14 cellular contexts compared by ENCODE assay signal in the genomic region with DNA sequence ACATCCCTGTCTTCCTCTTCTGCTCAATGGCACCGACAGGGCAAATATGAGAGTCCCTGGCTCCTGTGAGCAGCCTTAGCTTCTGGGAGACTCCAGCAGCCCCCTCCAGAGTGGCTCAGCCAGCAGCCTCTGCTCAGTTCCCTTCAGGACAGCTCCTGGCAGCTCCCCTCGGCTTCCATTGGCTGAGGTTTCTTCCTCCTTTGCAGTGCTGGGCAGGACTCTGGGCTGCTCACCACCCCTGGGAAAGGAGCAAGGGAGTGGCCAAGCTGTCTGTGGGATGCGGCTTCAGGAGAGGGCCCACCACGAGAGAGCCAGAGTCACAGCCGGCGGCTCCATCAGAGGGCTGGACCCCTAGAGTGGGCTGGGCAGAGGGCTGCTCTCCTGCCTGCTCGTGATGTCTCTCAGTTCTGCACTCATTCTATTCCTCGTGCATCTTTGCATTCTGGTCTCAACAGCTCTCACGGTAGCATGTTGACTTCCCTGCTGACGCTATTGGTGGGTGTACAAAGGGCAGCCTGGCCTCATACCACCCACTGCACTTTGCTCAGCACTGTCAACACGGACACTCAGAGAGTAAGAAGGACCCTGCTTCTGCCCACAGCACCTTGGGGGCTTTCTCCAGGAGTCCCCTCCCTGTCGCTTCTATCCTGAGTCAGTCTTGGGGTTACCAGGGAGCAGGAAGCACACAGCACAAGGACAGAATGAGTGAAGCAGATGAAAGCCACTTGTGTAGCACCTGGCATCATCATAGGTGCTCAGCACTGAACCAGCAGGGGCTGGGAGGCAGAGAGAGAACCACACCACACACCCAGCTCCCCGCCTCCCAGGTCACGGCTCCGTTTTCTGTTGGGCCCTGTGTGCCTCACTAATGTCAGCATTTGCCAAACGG.
A peak's percentile ranks its signal among the peaks of the same experiment; 100 is the strongest.
DNase-seq lines count a peak whose midpoint lies in the region; ATAC-seq and TF ChIP-seq lines count a peak whose summit lies in the region.
"Had no signal": no experiment of that assay in that cellular context is flagged by ENCODE, and none has a peak within 500 bp of the region (broad histone marks: within the 10 kb centered on the region; RNA-seq: fewer than 3 reads in every experiment).

No MANE protein-coding gene starts in this region.

- H3K4me1 ChIP-seq in H9 (ENCODE audit: insufficient read depth, low read length) (no peaks in the 10 kb centered on the region; the same call in 1 of the 2 replicates), colonic mucosa (no peaks in the 10 kb centered on the region)

- H3K4me3 Mint-ChIP-seq in H9 = no peak overlapping the region
- H3K4me3 Mint-ChIP-seq: activated naive CD8-positive, alpha-beta T cell treated with anti-CD3 and anti-CD28 coated beads, Interleukin-2, amount 10 ng/mL, durations not matched to agents 7 days and 5 days; T-helper 17 cell had no signal

- no peak overlapping the region; the same call in 1 of the 2 replicates for H3K14ac ChIP-seq in H9 (ENCODE audit: insufficient read depth, low read length)

- H4K8ac ChIP-seq in H9 (replicated peaks; ENCODE audit: insufficient read length, low read depth, low read length) = no peak overlapping the region

- H3K27ac ChIP-seq in H9 (ENCODE audit: insufficient read length, low read depth, low read length) (no peak overlapping the region), coronary artery (peak overlapping the region; percentile 71 to 74), colonic mucosa (no peak overlapping the region)
- H3K27ac ChIP-seq: uterus had no signal

- H4K20me1 ChIP-seq in H9 (ENCODE audit: control insufficient read depth, insufficient read depth, insufficient read length) = no peaks in the 10 kb centered on the region

- peak overlapping the region; percentile 61 for H3K4me3 ChIP-seq in coronary artery
- H3K4me3 ChIP-seq in colonic mucosa = no peak overlapping the region
- H3K4me3 ChIP-seq: uterus had no signal

- DNase-seq in A172 (ENCODE audit: low spot score) = peak; percentile 19
- peak; percentile 63 for DNase-seq in H9
- no peak for DNase-seq in coronary artery (ENCODE audit: low spot score)
- peak; percentile 80 for DNase-seq in left kidney (ENCODE audit: low read depth, low spot score)
- DNase-seq in colonic mucosa = no peak
- no peak for DNase-seq in activated CD4-positive, alpha-beta T cell treated with anti-CD3 and anti-CD28 coated beads, Interleukin-2, amount 50 U/mL, for 1 hour
- DNase-seq: activated CD8-positive, alpha-beta memory T cell treated with anti-CD3 and anti-CD28 coated beads for 24 hours; activated naive CD8-positive, alpha-beta T cell treated with anti-CD3 and anti-CD28 coated beads, Interleukin-2, amount 10 ng/mL, durations not matched to agents 7 days and 5 days; effector CD8-positive, alpha-beta T cell; GF-D8; T-helper 17 cell had no signal

- no peak overlapping the region for H4K91ac ChIP-seq in H9 (ENCODE audit: insufficient read length, low read depth, low read length)

- no peak overlapping the region for H2BK120ac ChIP-seq in H9 (ENCODE audit: low read depth, low read length, poor library complexity, severe bottlenecking)

- H3K9me3 Mint-ChIP-seq in H9 = no peaks in the 10 kb centered on the region
- H3K9me3 Mint-ChIP-seq: activated naive CD8-positive, alpha-beta T cell treated with anti-CD3 and anti-CD28 coated beads, Interleukin-2, amount 10 ng/mL, durations not matched to agents 7 days and 5 days had no signal

- peak overlapping the region in 1 of 3 experiments; percentile 59; a peak in 1 of 7 replicates for H3K27ac Mint-ChIP-seq in H9
- H3K27ac Mint-ChIP-seq: activated naive CD8-positive, alpha-beta T cell treated with anti-CD3 and anti-CD28 coated beads, Interleukin-2, amount 10 ng/mL, durations not matched to agents 7 days and 5 days; T-helper 17 cell had no signal

- H3K9me3 ChIP-seq in H9 (ENCODE audit: control insufficient read depth, low read depth, low read length) = no peaks in the 10 kb centered on the region
- no peaks in the 10 kb centered on the region for H3K9me3 ChIP-seq in colonic mucosa
- H3K9me3 ChIP-seq: uterus had no signal

- no CpG with 5 or more reads among the region's 16 CpGs for WGBS in H9 (ENCODE audit: extremely low coverage, insufficient read length, low lambda C conversion rate)

- intact Hi-C loops in colonic mucosa (cut with DNase I) = no loop called here

- H4K5ac ChIP-seq in H9 (ENCODE audit: insufficient read length, low read depth, low read length) = no peak overlapping the region

- TF ChIP-seq CTCF in H9 (conservative IDR thresholded peaks at IDR 0.05) = no peak
- TF ChIP-seq CTCF in coronary artery (IDR thresholded peaks at IDR 0.05) = no peak
- no peak for TF ChIP-seq CTCF in colonic mucosa (IDR thresholded peaks at IDR 0.05)

- H3K27me3 ChIP-seq in H9 (ENCODE audit: insufficient read depth, low read length) (no peaks in the 10 kb centered on the region), colonic mucosa (no peaks in the 10 kb centered on the region)
- H3K27me3 ChIP-seq: uterus had no signal

- H3K27me3 Mint-ChIP-seq in H9 (ENCODE audit: low read depth) = peaks cover 43% of the 10 kb centered on the region

- no peaks in the 10 kb centered on the region for H3K36me3 Mint-ChIP-seq in H9 (ENCODE audit: insufficient read depth in 1 of 3, low read depth in 3 of 3)
- H3K36me3 Mint-ChIP-seq: activated naive CD8-positive, alpha-beta T cell treated with anti-CD3 and anti-CD28 coated beads, Interleukin-2, amount 10 ng/mL, durations not matched to agents 7 days and 5 days had no signal

- H2BK15ac ChIP-seq in H9 (ENCODE audit: low read depth, low read length) = no peak overlapping the region

- ATAC-seq in GM21723 (IDR thresholded peaks at IDR 0.05; ENCODE audit: unreplicated experiment) = no peak
- no peak for ATAC-seq in HG02588 (IDR thresholded peaks at IDR 0.05; ENCODE audit: unreplicated experiment)
- ATAC-seq: T-helper 17 cell had no signal

- H3K4ac ChIP-seq in H9 (ENCODE audit: low read depth, low read length) = no peak overlapping the region

- H3T11ph ChIP-seq in H9 (ENCODE audit: low read length) = no peak overlapping the region

- H2BK5ac ChIP-seq in H9 (ENCODE audit: insufficient read length, low read length) = no peak overlapping the region

- H3K4me2 ChIP-seq in H9 (ENCODE audit: insufficient read depth, insufficient read length, low read length) = no peak overlapping the region

- H3K79me2 ChIP-seq in H9 (ENCODE audit: insufficient read depth, low read length) = no peaks in the 10 kb centered on the region

- no peak overlapping the region for H2BK20ac ChIP-seq in H9 (ENCODE audit: low read depth, low read length, poor library complexity, severe bottlenecking)

- no peaks in the 10 kb centered on the region for H3K36me3 ChIP-seq in colonic mucosa
- H3K36me3 ChIP-seq: uterus had no signal

- H2BK12ac ChIP-seq in H9 (ENCODE audit: insufficient read length, low read depth, low read length) = no peak overlapping the region

- no peak overlapping the region for H3K56ac ChIP-seq in H9 (ENCODE audit: insufficient read length, low read depth, low read length)

- no peaks in the 10 kb centered on the region for H3K79me1 ChIP-seq in H9 (ENCODE audit: insufficient read depth, low read depth, low read length, poor library complexity, severe bottlenecking)

- no peak overlapping the region for H3K9ac ChIP-seq in H9 (ENCODE audit: extremely low read depth, insufficient read length, low read length)
- H3K9ac ChIP-seq in colonic mucosa (ENCODE audit: low read depth in 2 of 2, low read length in 2 of 2) = no peak overlapping the region

- H3K4me1 Mint-ChIP-seq in H9 = peaks cover 20 to 29% of the 10 kb centered on the region in 2 experiments
- H3K4me1 Mint-ChIP-seq: activated naive CD8-positive, alpha-beta T cell treated with anti-CD3 and anti-CD28 coated beads, Interleukin-2, amount 10 ng/mL, durations not matched to agents 7 days and 5 days had no signal

- no peak overlapping the region for H2AK5ac ChIP-seq in H9 (ENCODE audit: insufficient read length, low read length)

- H3K18ac ChIP-seq in H9 (ENCODE audit: insufficient read length, low read depth, low read length) = no peak overlapping the region

- H2AFZ ChIP-seq in H9 (ENCODE audit: low read length) = no peak overlapping the region

- H3K23ac ChIP-seq in H9 (ENCODE audit: insufficient read length, low read depth, low read length) = no peak overlapping the region

- H3K23me2 ChIP-seq in H9 (ENCODE audit: insufficient read length, low read depth, low read length, poor library complexity, severe bottlenecking) = no peaks in the 10 kb centered on the region

Comparison
In these comparisons a context has a peak if more than half of its experiments do, and no peak if none do; other contexts are left out.
1. DNase-seq: peak in A172 (single experiment), H9 (single experiment) and left kidney (single experiment); none in coronary artery (single experiment), colonic mucosa (single experiment) and activated CD4-positive, alpha-beta T cell treated with anti-CD3 and anti-CD28 coated beads, Interleukin-2, amount 50 U/mL, for 1 hour (single experiment).
2. H3K27ac ChIP-seq: peak in coronary artery (2 of 2); none in H9 (single experiment) and colonic mucosa (single experiment).